8 cellular contexts compared by ENCODE assay signal in genomic region chr7:67066935-67067622, GRCh38.
DNase-seq lines count a peak whose midpoint lies in the region; ATAC-seq, FAIRE-seq and TF ChIP-seq lines count a peak whose summit lies in the region.
"Not testable (repeated sequence)": the region's sequence is repeated elsewhere in the genome, so short reads cannot be mapped to it uniquely, and the experiment has no call there.

No MANE protein-coding gene starts in this region.

- WGBS in mesenchymal stem cell, result 97% methylated on average over 7 of the region's 9 CpGs

- H3K18ac ChIP-seq in mesenchymal stem cell (ENCODE audit: low read depth in 1 of 2, low read length in 2 of 2), result not testable (repeated sequence)

- H3K4ac ChIP-seq in mesenchymal stem cell (ENCODE audit: low read depth in 1 of 2, low read length in 2 of 2), result not testable (repeated sequence)

- not testable (repeated sequence) for H3K4me1 ChIP-seq in mesenchymal stem cell (ENCODE audit: control insufficient read depth, insufficient read depth, low read depth, low read length)

- not testable (repeated sequence) for H3K23ac ChIP-seq in mesenchymal stem cell (ENCODE audit: low read length in 2 of 2)

- H3K9me3 ChIP-seq in mesenchymal stem cell (ENCODE audit: control insufficient read depth, low read length), result not testable (repeated sequence)

- peak; percentile 60 for ATAC-seq in HG03439 (IDR thresholded peaks at IDR 0.05; ENCODE audit: unreplicated experiment)
- ATAC-seq in activated CD4-positive, CD25-positive, alpha-beta regulatory T cell treated with anti-CD3 and anti-CD28 coated beads, Interleukin-2, amount 50 U/mL, for 24 hours, result peak; percentile 56 to 70

- not testable (repeated sequence) for H2BK5ac ChIP-seq in mesenchymal stem cell (ENCODE audit: low read depth, low read length, poor library complexity, severe bottlenecking)

- H3K4me3 ChIP-seq in AG10803 (ENCODE audit: low read length) (peak overlapping the region; percentile 10; the same call in 1 of the 2 replicates), cardiac fibroblast (replicated peaks in 1 of 2; ENCODE audit: low read depth in 2 of 2, low read length in 2 of 2) (peak overlapping the region in 1 of 2 donors; percentile 26), foreskin fibroblast (ENCODE audit: low read depth in 1 of 2, low read length in 2 of 2) (peak overlapping the region; percentile 30 to 31), mesenchymal stem cell (ENCODE audit: insufficient read depth in 1 of 2, low read depth in 1 of 2, low read length in 2 of 2) (peak overlapping the region in 1 of 2 experiments; percentile 77)

- H2AK5ac ChIP-seq in mesenchymal stem cell (ENCODE audit: low read length, severe bottlenecking), result not testable (repeated sequence)

- not testable (repeated sequence) for H2BK12ac ChIP-seq in mesenchymal stem cell (ENCODE audit: low read length in 2 of 2)

- not testable (repeated sequence) for H2AFZ ChIP-seq in mesenchymal stem cell (ENCODE audit: low read depth, low read length)

- DNase-seq in AG10803 (ENCODE audit: low read depth) (peak; percentile 63), cardiac fibroblast (ENCODE audit: low read depth in 2 of 2) (peak; percentile 91 to 92), foreskin fibroblast (peak; percentile 20 to 51), mesenchymal stem cell (peak; percentile 61), stromal cell of bone marrow (ENCODE audit: low read depth) (peak; percentile 93)
- DNase-seq in GM19239 (ENCODE audit: insufficient read length, low spot score), result not testable (repeated sequence)

- H2BK15ac ChIP-seq in mesenchymal stem cell (ENCODE audit: low read depth, poor library complexity, severe bottlenecking), result not testable (repeated sequence)

- H3K36me3 ChIP-seq in mesenchymal stem cell (ENCODE audit: control insufficient read depth in 1 of 2, insufficient read depth in 2 of 2, low read depth in 1 of 2, low read length in 2 of 2), result peaks cover 4 to 15% of the 10 kb centered on the region in 2 experiments

- peak; percentile 79 for FAIRE-seq in GM19239 (lab: Jason Lieb, UNC)

- H2BK120ac ChIP-seq in mesenchymal stem cell (ENCODE audit: low read depth, low read length), result not testable (repeated sequence)

- H3K27ac ChIP-seq in mesenchymal stem cell (ENCODE audit: low read length, poor library complexity, severe bottlenecking), result not testable (repeated sequence)

- not testable (repeated sequence) for H4K8ac ChIP-seq in mesenchymal stem cell (ENCODE audit: low read length)

- H3K27me3 ChIP-seq in mesenchymal stem cell (ENCODE audit: control insufficient read depth in 1 of 2, insufficient read depth in 1 of 2, low read length in 2 of 2), result not testable (repeated sequence)

- H3K4me2 ChIP-seq in mesenchymal stem cell (ENCODE audit: low read length, poor library complexity, severe bottlenecking), result not testable (repeated sequence)

- H3K14ac ChIP-seq in mesenchymal stem cell (ENCODE audit: low read length in 2 of 2), result not testable (repeated sequence)

- TF ChIP-seq CTCF in AG10803 (conservative IDR thresholded peaks at IDR 0.05; ENCODE audit: low read length); cardiac fibroblast (IDR thresholded peaks at IDR 0.05; ENCODE audit: low read depth, low read length); foreskin fibroblast (IDR thresholded peaks at IDR 0.05; ENCODE audit: low read depth, low read length): not testable (repeated sequence)

- peak overlapping the region; percentile 87 for H3K9ac ChIP-seq in mesenchymal stem cell (ENCODE audit: low read length)

- not testable (repeated sequence) for H4K91ac ChIP-seq in mesenchymal stem cell (ENCODE audit: low read length)

- H3K79me1 ChIP-seq in mesenchymal stem cell (replicated peaks; ENCODE audit: low read length, poor library complexity, severe bottlenecking), result not testable (repeated sequence)
